ENCODE assay signal across 9 cellular contexts in genomic region chr20:4813839-4814695, GRCh38. TPM values are rescaled to one million over a fixed set of nuclear protein-coding genes. Genes with fewer than 3 reads are reported as not detected.
DNase-seq lines count a peak whose midpoint lies in the region; ATAC-seq and TF ChIP-seq lines count a peak whose summit lies in the region.
"Had no signal": no experiment of that assay in that cellular context is flagged by ENCODE, and none has a peak within 500 bp of the region (broad histone marks: within the 10 kb centered on the region; RNA-seq: fewer than 3 reads in every experiment).

No MANE protein-coding gene starts in this region.

- no peak overlapping the region for H3K4me3 ChIP-seq in esophagus (ENCODE audit: low read depth in 1 of 2, low read length in 2 of 2)
- H3K4me3 ChIP-seq: A549 had no signal

- no peaks in the 10 kb centered on the region for H3K9me3 ChIP-seq in esophagus (ENCODE audit: control insufficient read depth in 2 of 2, insufficient read depth in 1 of 2, low read depth in 1 of 2, low read length in 1 of 2)
- H3K9me3 ChIP-seq: A549 had no signal

- DNase-seq in activated CD4-positive, alpha-beta T cell treated with anti-CD3 and anti-CD28 coated beads for 36 hours, result peak; percentile 69
- no peak for DNase-seq in activated CD4-positive, alpha-beta T cell treated with anti-CD3 and anti-CD28 coated beads, Interleukin-2, amount 50 U/mL, for 4 hours
- DNase-seq in T-helper 2 cell treated with Interferon-gamma antibody and Interleukin-4, amounts not matched to agents 5 μg/mL and 100 μg/mL, for 36 hours (ENCODE audit: low spot score), result peak; percentile 71
- no peak for DNase-seq in sciatic nerve (ENCODE audit: low spot score)
- no peak for DNase-seq in NCI-H82 (lab: John Stamatoyannopoulos, UW)
- no peak for DNase-seq in progenitor cell of endocrine pancreas (ENCODE audit: low spot score, unreplicated experiment)

- WGBS in esophagus, 2 donors, result 48 to 62% methylated on average over 13 of the region's 13 CpGs

- POLR2A ChIA-PET in activated CD4-positive, alpha-beta T cell treated with anti-CD3 and anti-CD28 coated beads for 36 hours (lab: Charles Lee), result interaction anchor here (0.7 to 1.7 kb wide), 8 partner anchors 12 to 1063 kb away, joined by 3 to 13 read pairs (median 4); partner anchors contain the start of gene CDS2

- intact Hi-C loops in activated CD4-positive, alpha-beta T cell treated with anti-CD3 and anti-CD28 coated beads for 36 hours (cut with DNase I, micrococcal nuclease), result loop anchor here (1.0 to 5.0 kb wide), 4 partner anchors 19 to 313 kb away; partner anchors contain the start of genes CDS2 (in 1 of the 2) and SLC23A2 (in 1 of the 2)
- intact Hi-C loops in sciatic nerve (cut with DNase I), result loop anchor here (5.0 kb wide), 1 partner anchor 223 kb away; no protein-coding TSS in a partner anchor

- TF ChIP-seq CTCF in progenitor cell of endocrine pancreas (IDR thresholded peaks at IDR 0.05; ENCODE audit: unreplicated experiment), result no peak

- peak overlapping the region; percentile 100 for H3K27ac Mint-ChIP-seq in activated CD4-positive, alpha-beta T cell treated with anti-CD3 and anti-CD28 coated beads for 36 hours
- peak overlapping the region; percentile 99 for H3K27ac Mint-ChIP-seq in T-helper 2 cell treated with Interferon-gamma antibody and Interleukin-4, amounts not matched to agents 5 μg/mL and 100 μg/mL, for 36 hours
- no peak overlapping the region for H3K27ac Mint-ChIP-seq in progenitor cell of endocrine pancreas

- H3K9me3 Mint-ChIP-seq in activated CD4-positive, alpha-beta T cell treated with anti-CD3 and anti-CD28 coated beads for 36 hours (ENCODE audit: low read depth), result no peaks in the 10 kb centered on the region
- H3K9me3 Mint-ChIP-seq in T-helper 2 cell treated with Interferon-gamma antibody and Interleukin-4, amounts not matched to agents 5 μg/mL and 100 μg/mL, for 36 hours, result no peaks in the 10 kb centered on the region
- H3K9me3 Mint-ChIP-seq in progenitor cell of endocrine pancreas (ENCODE audit: low read depth), result no peaks in the 10 kb centered on the region

- H3K27me3 ChIP-seq in esophagus (ENCODE audit: control insufficient read depth in 1 of 2, insufficient read depth in 2 of 2, low read length in 2 of 2), result no peaks in the 10 kb centered on the region

- peak overlapping the region; percentile 42 to 54 for H3K27ac ChIP-seq in esophagus (ENCODE audit: low read depth in 2 of 2, low read length in 1 of 2)

- peak overlapping the region; percentile 96 for H3K4me3 Mint-ChIP-seq in activated CD4-positive, alpha-beta T cell treated with anti-CD3 and anti-CD28 coated beads for 36 hours
- H3K4me3 Mint-ChIP-seq in T-helper 2 cell treated with Interferon-gamma antibody and Interleukin-4, amounts not matched to agents 5 μg/mL and 100 μg/mL, for 36 hours, result peak overlapping the region; percentile 93
- H3K4me3 Mint-ChIP-seq in progenitor cell of endocrine pancreas (ENCODE audit: low read depth), result no peak overlapping the region

- H3K4me1 Mint-ChIP-seq in activated CD4-positive, alpha-beta T cell treated with anti-CD3 and anti-CD28 coated beads for 36 hours, result peaks cover 73% of the 10 kb centered on the region
- peaks cover 65% of the 10 kb centered on the region for H3K4me1 Mint-ChIP-seq in T-helper 2 cell treated with Interferon-gamma antibody and Interleukin-4, amounts not matched to agents 5 μg/mL and 100 μg/mL, for 36 hours (ENCODE audit: low read depth)
- peaks cover 13% of the 10 kb centered on the region for H3K4me1 Mint-ChIP-seq in progenitor cell of endocrine pancreas (ENCODE audit: low read depth)

- H3K27me3 Mint-ChIP-seq in activated CD4-positive, alpha-beta T cell treated with anti-CD3 and anti-CD28 coated beads for 36 hours, result no peaks in the 10 kb centered on the region
- H3K27me3 Mint-ChIP-seq in T-helper 2 cell treated with Interferon-gamma antibody and Interleukin-4, amounts not matched to agents 5 μg/mL and 100 μg/mL, for 36 hours (ENCODE audit: low read depth), result no peaks in the 10 kb centered on the region
- no peaks in the 10 kb centered on the region for H3K27me3 Mint-ChIP-seq in progenitor cell of endocrine pancreas

- peak; percentile 73 for ATAC-seq in activated CD4-positive, alpha-beta T cell treated with anti-CD3 and anti-CD28 coated beads for 36 hours
- ATAC-seq in HG03095 (IDR thresholded peaks at IDR 0.05; ENCODE audit: unreplicated experiment), result peak; percentile 50
- peak; percentile 75 for ATAC-seq in sciatic nerve
- ATAC-seq: A549 had no signal

- H3K36me3 ChIP-seq in esophagus (ENCODE audit: control insufficient read depth in 2 of 2, insufficient read depth in 2 of 2, low read length in 1 of 2), result no peaks in the 10 kb centered on the region

- H3K4me1 ChIP-seq in esophagus (ENCODE audit: control insufficient read depth in 2 of 2, insufficient read depth in 2 of 2, low read length in 1 of 2), result peaks cover 8% of the 10 kb centered on the region in 2 donors

- CTCF ChIA-PET in activated CD4-positive, alpha-beta T cell treated with anti-CD3 and anti-CD28 coated beads for 36 hours (lab: Charles Lee), result interaction anchor here (0.7 to 4.3 kb wide), 9 partner anchors 13 to 145 kb away, joined by 3 to 17 read pairs (median 4); no protein-coding TSS in a partner anchor

- peaks cover 49% of the 10 kb centered on the region for H3K36me3 Mint-ChIP-seq in activated CD4-positive, alpha-beta T cell treated with anti-CD3 and anti-CD28 coated beads for 36 hours (ENCODE audit: low read depth)
- H3K36me3 Mint-ChIP-seq in T-helper 2 cell treated with Interferon-gamma antibody and Interleukin-4, amounts not matched to agents 5 μg/mL and 100 μg/mL, for 36 hours (ENCODE audit: low read depth), result peaks cover 45% of the 10 kb centered on the region
- peaks cover 4% of the 10 kb centered on the region for H3K36me3 Mint-ChIP-seq in progenitor cell of endocrine pancreas (ENCODE audit: insufficient read depth)

RNA-seq across cellular contexts. Expression of gene RASSF2, which starts 9.3 kb away (rescaled TPM):
- total RNA-seq in activated CD4-positive, alpha-beta T cell treated with anti-CD3 and anti-CD28 coated beads for 36 hours, result 10 to 100 TPM; 49.1 to 53.7 TPM
- polyA plus RNA-seq in esophagus, result 1 to 10 TPM; 1.1 to 1.2 TPM
- total RNA-seq in sciatic nerve (36.6 TPM), progenitor cell of endocrine pancreas (8.0 and 9.3 TPM in 2 replicates)

Comparison
In these comparisons a context has a peak if more than half of its experiments do, and no peak if none do; other contexts are left out.
1. DNase-seq: peak in activated CD4-positive, alpha-beta T cell treated with anti-CD3 and anti-CD28 coated beads for 36 hours (single experiment) and T-helper 2 cell treated with Interferon-gamma antibody and Interleukin-4, amounts not matched to agents 5 μg/mL and 100 μg/mL, for 36 hours (single experiment); none in activated CD4-positive, alpha-beta T cell treated with anti-CD3 and anti-CD28 coated beads, Interleukin-2, amount 50 U/mL, for 4 hours (0 of 2), sciatic nerve (single experiment), NCI-H82 (single experiment) and progenitor cell of endocrine pancreas (single experiment).
2. Peak in every context shown above with its lines, with median percentiles within 50 percentile points of each other: ATAC-seq.